14 cellular contexts compared by ENCODE assay signal in the genomic region with DNA sequence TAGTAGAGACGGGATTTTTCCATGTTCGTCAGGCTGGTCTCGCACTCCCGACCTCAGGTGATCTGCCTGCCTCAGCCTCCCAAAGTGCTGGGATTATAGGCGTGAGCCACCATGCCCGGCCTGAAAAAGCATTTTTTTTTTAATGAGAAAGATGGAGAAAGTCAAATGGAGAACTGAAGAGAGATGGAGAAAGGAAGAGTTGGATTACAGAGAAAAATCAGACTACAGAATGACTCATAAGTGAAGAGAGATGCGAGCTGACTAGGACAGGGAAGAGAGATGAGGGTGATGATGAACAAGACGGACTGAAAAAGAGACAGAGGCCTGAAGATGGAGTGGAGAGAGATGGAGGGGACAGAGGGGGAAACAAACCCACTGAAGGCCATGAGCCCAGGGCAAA. TPM values are rescaled to one million over a fixed set of nuclear protein-coding genes. Genes with fewer than 3 reads are reported as not detected.
DNase-seq lines count a peak whose midpoint lies in the region; ATAC-seq and TF ChIP-seq lines count a peak whose summit lies in the region.
"Had no signal": no experiment of that assay in that cellular context is flagged by ENCODE, and none has a peak within 500 bp of the region (broad histone marks: within the 10 kb centered on the region; RNA-seq: fewer than 3 reads in every experiment).

No MANE protein-coding gene starts in this region.

- peaks cover 0 to 51% (median 23%) of the 10 kb centered on the region in 11 experiments; a peak in 14 of 22 replicates for H4K20me1 ChIP-seq in BLaER1 treated with 17β-estradiol and CSF1 and Interleukin-3, amounts not matched to agents 10 nM and 100 nM

- peak overlapping the region; percentile 58 for H3K27ac Mint-ChIP-seq in activated CD8-positive, alpha-beta T cell treated with anti-CD3 and anti-CD28 coated beads for 36 hours
- H3K27ac Mint-ChIP-seq in memory B cell, result peak overlapping the region; percentile 24

- TF ChIP-seq CTCF in activated CD8-positive, alpha-beta T cell treated with anti-CD3 and anti-CD28 coated beads for 36 hours (IDR thresholded peaks at IDR 0.05), result no peak
- TF ChIP-seq CTCF in foreskin keratinocyte (conservative IDR thresholded peaks at IDR 0.05), result no peak

- peak overlapping the region in 8 of 10 experiments; percentile 6 to 91 (median 86); a peak in 10 of 20 replicates for H3K4me3 ChIP-seq in BLaER1 treated with 17β-estradiol and CSF1 and Interleukin-3, amounts not matched to agents 10 nM and 100 nM

- H3K4me1 ChIP-seq in BLaER1 treated with 17β-estradiol and CSF1 and Interleukin-3, amounts not matched to agents 10 nM and 100 nM, result peaks cover 17 to 80% (median 34%) of the 10 kb centered on the region in 10 experiments
- no peaks in the 10 kb centered on the region for H3K4me1 ChIP-seq in foreskin keratinocyte
- H3K4me1 ChIP-seq: Caco-2 had no signal

- H3K4me3 Mint-ChIP-seq in activated CD8-positive, alpha-beta T cell treated with anti-CD3 and anti-CD28 coated beads for 36 hours, result peak overlapping the region; percentile 39
- H3K4me3 Mint-ChIP-seq in memory B cell, result peak overlapping the region; percentile 18

- H3K9me3 Mint-ChIP-seq in activated CD8-positive, alpha-beta T cell treated with anti-CD3 and anti-CD28 coated beads for 36 hours, result peaks cover 2% of the 10 kb centered on the region
- H3K9me3 Mint-ChIP-seq in memory B cell, result no peaks in the 10 kb centered on the region

- H3K4me2 ChIP-seq in BLaER1 treated with 17β-estradiol and CSF1 and Interleukin-3, amounts not matched to agents 10 nM and 100 nM, result peak overlapping the region; percentile 86 to 98 (median 97)

- H3K4me1 Mint-ChIP-seq in activated CD8-positive, alpha-beta T cell treated with anti-CD3 and anti-CD28 coated beads for 36 hours (ENCODE audit: low read depth), result peaks cover 42% of the 10 kb centered on the region
- peaks cover 27% of the 10 kb centered on the region for H3K4me1 Mint-ChIP-seq in memory B cell

- intact Hi-C loops in activated CD8-positive, alpha-beta T cell treated with anti-CD3 and anti-CD28 coated beads for 36 hours (cut with micrococcal nuclease), result no loop called here

- peaks cover 42% of the 10 kb centered on the region for H3K36me3 Mint-ChIP-seq in activated CD8-positive, alpha-beta T cell treated with anti-CD3 and anti-CD28 coated beads for 36 hours (ENCODE audit: low read depth)
- peaks cover 16% of the 10 kb centered on the region for H3K36me3 Mint-ChIP-seq in memory B cell

- ATAC-seq in activated CD8-positive, alpha-beta T cell treated with anti-CD3 and anti-CD28 coated beads for 36 hours, result no peak
- ATAC-seq in memory B cell (ENCODE audit: low read depth) (no peak), HG03196 (IDR thresholded peaks at IDR 0.05; ENCODE audit: unreplicated experiment) (no peak), foreskin keratinocyte (no peak)
- ATAC-seq: lower lobe of right lung had no signal

- peak overlapping the region in 1 of 11 experiments; percentile 79; a peak in 2 of 22 replicates for H3K27ac ChIP-seq in BLaER1 treated with 17β-estradiol and CSF1 and Interleukin-3, amounts not matched to agents 10 nM and 100 nM
- no peak overlapping the region for H3K27ac ChIP-seq in foreskin keratinocyte
- H3K27ac ChIP-seq: lower lobe of right lung had no signal

- no peaks in the 10 kb centered on the region for H3K27me3 Mint-ChIP-seq in activated CD8-positive, alpha-beta T cell treated with anti-CD3 and anti-CD28 coated beads for 36 hours
- no peaks in the 10 kb centered on the region for H3K27me3 Mint-ChIP-seq in memory B cell

- H3K36me3 ChIP-seq in BLaER1 treated with 17β-estradiol and CSF1 and Interleukin-3, amounts not matched to agents 10 nM and 100 nM, result peaks cover 35 to 50% (median 41%) of the 10 kb centered on the region in 11 experiments

- H3K27me3 ChIP-seq in BLaER1 treated with 17β-estradiol and CSF1 and Interleukin-3, amounts not matched to agents 10 nM and 100 nM, result no peaks in the 10 kb centered on the region
- H3K27me3 ChIP-seq in foreskin keratinocyte, result no peaks in the 10 kb centered on the region

- CTCF ChIA-PET in activated CD8-positive, alpha-beta T cell treated with anti-CD3 and anti-CD28 coated beads for 36 hours (lab: Charles Lee), result interaction anchor here (1.6 to 2.3 kb wide), 4 partner anchors 9 to 81 kb away, joined by 3 to 9 read pairs (median 6); no protein-coding TSS in a partner anchor

- H3K9ac ChIP-seq in BLaER1 treated with 17β-estradiol and CSF1 and Interleukin-3, amounts not matched to agents 10 nM and 100 nM, result peak overlapping the region in 6 of 11 experiments; percentile 86 to 91 (median 88); a peak in 4 of 22 replicates

- H3K9me3 ChIP-seq in BLaER1 treated with 17β-estradiol and CSF1 and Interleukin-3, amounts not matched to agents 10 nM and 100 nM (replicated peaks in 1 of 11), result no peaks in the 10 kb centered on the region
- H3K9me3 ChIP-seq: Caco-2, lower lobe of right lung had no signal

- peak; percentile 40 for DNase-seq in ELR (ENCODE audit: low read depth)
- DNase-seq in activated CD8-positive, alpha-beta T cell treated with anti-CD3 and anti-CD28 coated beads for 36 hours, result no peak
- no peak for DNase-seq in memory B cell (ENCODE audit: low spot score in 2 of 2)
- DNase-seq in foreskin keratinocyte, result no peak
- DNase-seq in NCI-H1092 treated with DMSO at 0.1 percent for 48 hours (lab: John Stamatoyannopoulos, UW), result no peak
- DNase-seq in GDM1 (lab: John Stamatoyannopoulos, UW), result no peak
- DNase-seq: activated CD4-positive, alpha-beta T cell treated with anti-CD3 and anti-CD28 coated beads, Interleukin-2, amount 50 U/mL, for 1 hour; Caco-2; lower lobe of right lung; substantia nigra had no signal

- POLR2A ChIA-PET in activated CD8-positive, alpha-beta T cell treated with anti-CD3 and anti-CD28 coated beads for 36 hours (lab: Charles Lee), result interaction anchor here (1.0 to 2.0 kb wide), 3 partner anchors 13 to 133 kb away, joined by 3 to 6 read pairs (median 6); a partner anchor contains a TSS

RNA-seq across cellular contexts. Expression of a gene that starts 1.5 kb away (rescaled TPM):
- 10 to 100 TPM; 14.2 to 14.9 TPM for total RNA-seq in activated CD8-positive, alpha-beta T cell treated with anti-CD3 and anti-CD28 coated beads for 36 hours
- total RNA-seq in foreskin keratinocyte, result 17.1 and 17.5 TPM in 2 replicates
- 12.5 and 13.4 TPM in 2 replicates for polyA plus RNA-seq in foreskin keratinocyte

RNA-seq across cellular contexts. Expression of a gene that starts 18.6 kb away (rescaled TPM):
- under 1 TPM in 1 of 2 experiments, not detected in 1; 0.18 TPM for total RNA-seq in activated CD8-positive, alpha-beta T cell treated with anti-CD3 and anti-CD28 coated beads for 36 hours
- total RNA-seq in foreskin keratinocyte, result not detected in 2 replicates
- polyA plus RNA-seq in foreskin keratinocyte, result not detected in 2 replicates
- total RNA-seq: Caco-2, SK-MEL-5 had no signal

RNA-seq across cellular contexts. Expression of a gene that starts 40.9 kb away (rescaled TPM):
- 1 to 10 TPM in 1 of 2 experiments, under 1 TPM in 1; 0.65 to 2.2 TPM for total RNA-seq in activated CD8-positive, alpha-beta T cell treated with anti-CD3 and anti-CD28 coated beads for 36 hours
- 0.04 TPM in 1 of 2 replicates, not detected in the other for total RNA-seq in foreskin keratinocyte
- 0.06 TPM in 1 of 2 replicates, not detected in the other for polyA plus RNA-seq in foreskin keratinocyte
- total RNA-seq: pulmonary artery endothelial cell had no signal
